Comparison of ENCODE assay signal across 1 cellular context in genomic region chr12:56688846-56689113, GRCh38.
A peak's percentile ranks its signal among the peaks of the same experiment; 100 is the strongest.
TF ChIP-seq lines count a peak whose summit lies in the region.

No MANE protein-coding gene starts in this region.

TF ChIP-seq in K562, 482 proteins besides CTCF, POLR2A, EP300 and RAD21 (continues in another document):
- no peak; the same call in 1 of the 2 replicates for TF ChIP-seq CGGBP1 (CRISPR knock-in tag; IDR thresholded peaks at IDR 0.05)
- no peak for TF ChIP-seq RBM15 (IDR thresholded peaks at IDR 0.05; ENCODE audit: insufficient read depth, low read length)
- no peak for TF ChIP-seq NR2C2 (CRISPR knock-in tag; IDR thresholded peaks at IDR 0.05)
- peak; percentile 8; the same call in 1 of the 2 replicates for TF ChIP-seq NR2C2 (tag; IDR thresholded peaks at IDR 0.05)
- TF ChIP-seq HMG20B (CRISPR knock-in tag; IDR thresholded peaks at IDR 0.05), result no peak
- TF ChIP-seq MIER1 (IDR thresholded peaks at IDR 0.05; ENCODE audit: low read depth), result no peak
- no peak for TF ChIP-seq ZBTB49 (CRISPR knock-in tag; IDR thresholded peaks at IDR 0.05; ENCODE audit: borderline replicate concordance)
- TF ChIP-seq SIN3A (IDR thresholded peaks at IDR 0.05; ENCODE audit: borderline replicate concordance in 2 of 2, control insufficient read depth in 1 of 2, low read depth in 2 of 2, low read length in 2 of 2), result no peak
- no peak for TF ChIP-seq RAD51 (IDR thresholded peaks at IDR 0.05; ENCODE audit: borderline replicate concordance, low read depth)
- TF ChIP-seq FOXM1 (IDR thresholded peaks at IDR 0.05; ENCODE audit: low read depth), result no peak
- TF ChIP-seq FOXM1 (CRISPR knock-in tag; IDR thresholded peaks at IDR 0.05; ENCODE audit: low read depth), result 0 out of 2 replicates have a peak, but pooled peaks have one; percentile 16
- no peak for TF ChIP-seq CLOCK (CRISPR knock-in tag; IDR thresholded peaks at IDR 0.05; ENCODE audit: borderline replicate concordance)
- TF ChIP-seq ARID3A (IDR thresholded peaks at IDR 0.05; ENCODE audit: borderline replicate concordance, low read depth, low read length), result no peak
- peak; percentile 17; the same call in 1 of the 2 replicates for TF ChIP-seq LCOR (CRISPR knock-in tag; IDR thresholded peaks at IDR 0.05)
- 0 out of 2 replicates have a peak, but pooled peaks have one; percentile 1 for TF ChIP-seq TAL1 (IDR thresholded peaks at IDR 0.05)
- peak; percentile 88; the same call in 1 of the 2 replicates for TF ChIP-seq ZC3H4 (CRISPR knock-in tag; IDR thresholded peaks at IDR 0.05; ENCODE audit: borderline replicate concordance)
- TF ChIP-seq ZNF512 (tag; IDR thresholded peaks at IDR 0.05), result no peak
- no peak for TF ChIP-seq HMBOX1 (IDR thresholded peaks at IDR 0.05)
- peak; percentile 39; the same call in 1 of the 2 replicates for TF ChIP-seq ZBTB40 (IDR thresholded peaks at IDR 0.05)
- no peak for TF ChIP-seq ZBTB40 (CRISPR knock-in tag; IDR thresholded peaks at IDR 0.05)
- peak; percentile 27; the same call in 1 of the 2 replicates for TF ChIP-seq SUPT5H (IDR thresholded peaks at IDR 0.05)
- no peak for TF ChIP-seq KAT7 (CRISPR knock-in tag; IDR thresholded peaks at IDR 0.05; ENCODE audit: borderline replicate concordance)
- TF ChIP-seq GTF3C2 (IDR thresholded peaks at IDR 0.05; ENCODE audit: borderline replicate concordance, extremely low read depth, insufficient read length), result no peak
- no peak for TF ChIP-seq ZNF395 (CRISPR knock-in tag; IDR thresholded peaks at IDR 0.05)
- TF ChIP-seq ZNF408 (CRISPR knock-in tag; IDR thresholded peaks at IDR 0.05; ENCODE audit: low read depth), result no peak
- TF ChIP-seq ZNF699 (CRISPR knock-in tag; IDR thresholded peaks at IDR 0.05; ENCODE audit: insufficient replicate concordance), result no peak
- TF ChIP-seq PPARD (CRISPR knock-in tag; IDR thresholded peaks at IDR 0.05), result no peak
- no peak for TF ChIP-seq ATF3 (IDR thresholded peaks at IDR 0.05)
- 0 out of 2 replicates have a peak, but pooled peaks have one; percentile 28 for TF ChIP-seq ATF3 (CRISPR knock-in tag; conservative IDR thresholded peaks at IDR 0.05)
